1 cellular context compared by ENCODE assay signal in genomic region chr5:159908201-159908940, GRCh38.
TF ChIP-seq lines count a peak whose summit lies in the region.

No MANE protein-coding gene starts in this region.

TF ChIP-seq in Ishikawa, 13 proteins besides CTCF, POLR2A, EP300 and RAD21 (continued from another document):
- TF ChIP-seq USF1 (IDR thresholded peaks at IDR 0.05) = peak; percentile 85
TF ChIP-seq in Ishikawa: peak in this region for 6.
